8 cellular contexts compared by ENCODE assay signal in genomic region chrX:156008379-156008778, GRCh38. TPM values are rescaled to one million over a fixed set of nuclear protein-coding genes. Genes with fewer than 3 reads are reported as not detected.
"Had no signal": no experiment of that assay in that cellular context is flagged by ENCODE, and none has a peak within 500 bp of the region (broad histone marks: within the 10 kb centered on the region; RNA-seq: fewer than 3 reads in every experiment).

No MANE protein-coding gene starts in this region.

RNA-seq across cellular contexts. Expression of gene IL9R, which starts 10.9 kb away (rescaled TPM):
- total RNA-seq: dermis blood vessel endothelial cell, endothelial cell of umbilical vein, epithelial cell of proximal tubule, glomerular endothelial cell, kidney epithelial cell, left cardiac atrium, left lobe of liver, left ventricle myocardium inferior had no signal
- polyA plus RNA-seq: endothelial cell of umbilical vein had no signal
